In the genomic region with DNA sequence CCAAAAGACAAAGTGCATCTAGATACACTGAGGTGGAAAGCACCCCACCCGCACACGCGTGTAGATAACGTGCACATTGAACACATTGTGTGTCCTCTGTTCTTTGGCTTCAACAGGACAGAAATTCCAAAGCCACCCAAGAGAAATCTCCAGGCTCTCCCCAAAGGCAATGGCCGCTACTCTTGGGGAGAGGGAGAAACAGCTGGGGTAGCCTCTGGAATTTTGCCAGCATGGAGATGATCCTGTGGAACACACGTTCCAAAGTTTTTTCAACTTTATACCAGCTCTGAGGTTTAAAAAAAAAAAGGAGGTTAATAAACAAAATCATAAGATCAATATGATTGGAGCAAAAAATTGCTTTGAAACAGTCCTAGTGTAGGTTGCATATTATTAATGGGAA, we compare ENCODE assay signal across 27 cellular contexts.
DNase-seq lines count a peak whose midpoint lies in the region.
"Had no signal": no experiment of that assay in that cellular context is flagged by ENCODE, and none has a peak within 500 bp of the region (broad histone marks: within the 10 kb centered on the region; RNA-seq: fewer than 3 reads in every experiment).

No MANE protein-coding gene starts in this region.

- no peak overlapping the region for H3K4me3 ChIP-seq in SJCRH30
- H3K4me3 ChIP-seq: A549; BLaER1; BLaER1 treated with 17β-estradiol and CSF1 and Interleukin-3, amounts not matched to agents 10 nM and 100 nM had no signal

- no peaks in the 10 kb centered on the region for H3K27me3 ChIP-seq in SJCRH30
- H3K27me3 ChIP-seq: BE2C; BLaER1; BLaER1 treated with 17β-estradiol and CSF1 and Interleukin-3, amounts not matched to agents 10 nM and 100 nM had no signal

- no peaks in the 10 kb centered on the region for H3K4me1 ChIP-seq in SJCRH30
- H3K4me1 ChIP-seq: BE2C, Caco-2 had no signal

- H3K27ac ChIP-seq in SJCRH30, result no peak overlapping the region
- H3K27ac ChIP-seq: 22Rv1; A549; BLaER1; BLaER1 treated with 17β-estradiol and CSF1 and Interleukin-3, amounts not matched to agents 10 nM and 100 nM; C4-2B had no signal

- peak; percentile 50 to 63 for DNase-seq in SJCRH30
- no peak for DNase-seq in DMS 273 (lab: John Stamatoyannopoulos, UW; ENCODE audit: unreplicated experiment)
- DNase-seq: 8988T; ACHN; AML-193; BE2C; C1 segment of cervical spinal cord; Caco-2; Calu3; CD4-positive, alpha-beta memory T cell; CD4-positive, alpha-beta T cell; CD4-positive, CD25-positive, alpha-beta regulatory T cell; CD8-positive, alpha-beta memory T cell; CD8-positive, alpha-beta T cell; COR-L47; DMS 273 treated with DMSO at 0.1 percent for 48 hours; DMS153; DMS53; DMS79; DMS79 treated with DMSO at 0.1 percent for 48 hours; DND-41; EL had no signal

- no peaks in the 10 kb centered on the region for H3K36me3 ChIP-seq in SJCRH30
- H3K36me3 ChIP-seq: BE2C; BLaER1; BLaER1 treated with 17β-estradiol and CSF1 and Interleukin-3, amounts not matched to agents 10 nM and 100 nM had no signal

- H3K9me3 ChIP-seq in SJCRH30 (replicated peaks), result no peaks in the 10 kb centered on the region
- H3K9me3 ChIP-seq: BE2C, Caco-2 had no signal
